In genomic region chrX:49269010-49269767, GRCh38 we compare ENCODE assay signal across 1 cellular context.
TF ChIP-seq lines count a peak whose summit lies in the region.

No MANE protein-coding gene starts in this region.

TF ChIP-seq in K562, 482 proteins besides CTCF, POLR2A, EP300 and RAD21 (continued from another document and continues in another):
- TF ChIP-seq POLR2B (IDR thresholded peaks at IDR 0.05; ENCODE audit: low read depth, partially characterized antibody) = peak; percentile 82
- TF ChIP-seq ZBTB33 (CRISPR knock-in tag; IDR thresholded peaks at IDR 0.05) = no peak
- no peak for TF ChIP-seq HMG20B (CRISPR knock-in tag; IDR thresholded peaks at IDR 0.05)
- TF ChIP-seq CBX1 (IDR thresholded peaks at IDR 0.05; ENCODE audit: low read depth) = no peak
- no peak for TF ChIP-seq NFATC3 (IDR thresholded peaks at IDR 0.05)
- no peak for TF ChIP-seq AFF4 (CRISPR knock-in tag; IDR thresholded peaks at IDR 0.05)
- TF ChIP-seq ZNF76 (CRISPR knock-in tag; IDR thresholded peaks at IDR 0.05; ENCODE audit: borderline replicate concordance) = no peak
- no peak for TF ChIP-seq ZBTB8A (IDR thresholded peaks at IDR 0.05; ENCODE audit: partially characterized antibody)
- no peak for TF ChIP-seq PHTF2 (CRISPR knock-in tag; IDR thresholded peaks at IDR 0.05)
- no peak for TF ChIP-seq CBFA2T3 (IDR thresholded peaks at IDR 0.05)
- 0 out of 2 replicates have a peak, but pooled peaks have one; percentile 24 for TF ChIP-seq ZNF75A (CRISPR knock-in tag; IDR thresholded peaks at IDR 0.05)
- peak; percentile 54 for TF ChIP-seq EP400 (IDR thresholded peaks at IDR 0.05)
- TF ChIP-seq HDAC1 (IDR thresholded peaks at IDR 0.05) = peak in 1 of 2 experiments; percentile 42; a peak in 1 of 4 replicates
- no peak for TF ChIP-seq ZNF511 (CRISPR knock-in tag; IDR thresholded peaks at IDR 0.05)
- peak; percentile 85 for TF ChIP-seq ATF7 (IDR thresholded peaks at IDR 0.05)
- peak; percentile 52; the same call in 1 of the 2 replicates for TF ChIP-seq ZBTB12 (CRISPR knock-in tag; IDR thresholded peaks at IDR 0.05)
- TF ChIP-seq CTBP1 (IDR thresholded peaks at IDR 0.05; ENCODE audit: borderline replicate concordance) = peak; percentile 26; the same call in 1 of the 2 replicates
- TF ChIP-seq HDAC3 (IDR thresholded peaks at IDR 0.05; ENCODE audit: borderline replicate concordance, partially characterized antibody) = no peak
- no peak for TF ChIP-seq TCFL5 (CRISPR knock-in tag; conservative IDR thresholded peaks at IDR 0.05)
- no peak for TF ChIP-seq FOXM1 (IDR thresholded peaks at IDR 0.05; ENCODE audit: low read depth)
- TF ChIP-seq FOXM1 (CRISPR knock-in tag; IDR thresholded peaks at IDR 0.05; ENCODE audit: low read depth) = no peak
- TF ChIP-seq TAF15 (IDR thresholded peaks at IDR 0.05; ENCODE audit: low read depth, low read length) = no peak
- TF ChIP-seq PHF8 (IDR thresholded peaks at IDR 0.05; ENCODE audit: borderline replicate concordance, low read length) = peak; percentile 62; the same call in 1 of the 2 replicates
- peak; percentile 96 for TF ChIP-seq ASH1L (IDR thresholded peaks at IDR 0.05; ENCODE audit: borderline replicate concordance, low read depth, partially characterized antibody)
- 0 out of 2 replicates have a peak, but pooled peaks have one; percentile 12 for TF ChIP-seq ESRRA (IDR thresholded peaks at IDR 0.05; ENCODE audit: borderline replicate concordance, low read depth)
- TF ChIP-seq CREM (IDR thresholded peaks at IDR 0.05; ENCODE audit: low read depth) = peak; percentile 94
- TF ChIP-seq SP1 (CRISPR knock-in tag; IDR thresholded peaks at IDR 0.05) = peak; percentile 90
- TF ChIP-seq CEBPZ (IDR thresholded peaks at IDR 0.05; ENCODE audit: borderline replicate concordance, low read depth, low read length) = peak; percentile 92
- no peak for TF ChIP-seq CREB5 (CRISPR knock-in tag; IDR thresholded peaks at IDR 0.05)
- peak; percentile 89 for TF ChIP-seq FOS (IDR thresholded peaks at IDR 0.05; ENCODE audit: extremely low read depth, insufficient read length)
- no peak for TF ChIP-seq SMC3 (conservative IDR thresholded peaks at IDR 0.05; ENCODE audit: insufficient read depth, low read depth, low read length)
- TF ChIP-seq ZNF699 (CRISPR knock-in tag; IDR thresholded peaks at IDR 0.05; ENCODE audit: insufficient replicate concordance) = no peak
- TF ChIP-seq ZNF444 (CRISPR knock-in tag; IDR thresholded peaks at IDR 0.05) = no peak
- TF ChIP-seq CTCFL (IDR thresholded peaks at IDR 0.05; ENCODE audit: borderline replicate concordance, insufficient read depth, low read depth, low read length, poor library complexity, severe bottlenecking) = no peak
- no peak for TF ChIP-seq E2F4 (CRISPR knock-in tag; IDR thresholded peaks at IDR 0.05; ENCODE audit: low read depth)
- no peak for TF ChIP-seq HOMEZ (CRISPR knock-in tag; IDR thresholded peaks at IDR 0.05)
